In genomic region chr5:6377121-6377520, GRCh38 we compare ENCODE assay signal across 8 cellular contexts. TPM values are rescaled to one million over a fixed set of nuclear protein-coding genes. Genes with fewer than 3 reads are reported as not detected.
DNase-seq lines count a peak whose midpoint lies in the region; ATAC-seq and TF ChIP-seq lines count a peak whose summit lies in the region.

No MANE protein-coding gene starts in this region.

- peaks cover 34% of the 10 kb centered on the region for H3K4me1 Mint-ChIP-seq in activated CD8-positive, alpha-beta T cell treated with anti-CD3 and anti-CD28 coated beads, Interleukin-2, amount 10 ng/mL, durations not matched to agents 7 days and 5 days (ENCODE audit: low read depth)

- no peak for TF ChIP-seq CTCF in HFF-Myc (IDR thresholded peaks at IDR 0.05; ENCODE audit: low read depth, low read length, missing control alignments)

- peaks cover 62% of the 10 kb centered on the region for H3K36me3 Mint-ChIP-seq in activated CD8-positive, alpha-beta T cell treated with anti-CD3 and anti-CD28 coated beads, Interleukin-2, amount 10 ng/mL, durations not matched to agents 7 days and 5 days (ENCODE audit: low read depth)

- no peaks in the 10 kb centered on the region for H3K9me3 ChIP-seq in iPS-18c (ENCODE audit: control insufficient read depth, insufficient read depth, low read length)

- H3K4me3 ChIP-seq in HFF-Myc (replicated peaks; ENCODE audit: low read depth, low read length) (peak overlapping the region; percentile 88), iPS-18c (ENCODE audit: insufficient read depth, low read depth, low read length) (peak overlapping the region; percentile 79; the same call in 1 of the 2 replicates)

- no peaks in the 10 kb centered on the region for H3K9me3 Mint-ChIP-seq in activated CD8-positive, alpha-beta T cell treated with anti-CD3 and anti-CD28 coated beads, Interleukin-2, amount 10 ng/mL, durations not matched to agents 7 days and 5 days (ENCODE audit: insufficient read depth)

- peak overlapping the region; percentile 95 for H3K27ac Mint-ChIP-seq in activated CD8-positive, alpha-beta T cell treated with anti-CD3 and anti-CD28 coated beads, Interleukin-2, amount 10 ng/mL, durations not matched to agents 7 days and 5 days

- no peak for ATAC-seq in activated CD8-positive, alpha-beta T cell treated with anti-CD3 and anti-CD28 coated beads, Interleukin-2, amount 10 ng/mL, durations not matched to agents 7 days and 5 days
- ATAC-seq in HG02840 (IDR thresholded peaks at IDR 0.05; ENCODE audit: low FRiP score, unreplicated experiment) = no peak

- DNase-seq in HFF-Myc (ENCODE audit: extremely low read depth, low read depth) (no peak), UCSD-AML1 (lab: John Stamatoyannopoulos, UW; ENCODE audit: unreplicated experiment) (no peak), germinal center (ENCODE audit: low spot score) (no peak), NCI-H146 treated with DMSO at 0.1 percent for 48 hours (lab: John Stamatoyannopoulos, UW; ENCODE audit: unreplicated experiment) (no peak)
- DNase-seq in activated CD8-positive, alpha-beta T cell treated with anti-CD3 and anti-CD28 coated beads, Interleukin-2, amount 10 ng/mL, durations not matched to agents 7 days and 5 days = no peak
- peak; percentile 29 for DNase-seq in stimulated activated CD8-positive, alpha-beta memory T cell treated with anti-CD3 and anti-CD28 coated beads, Interleukin-4, amount 100 ng/mL, for 48 hours

- peak overlapping the region; percentile 92 for H3K4me3 Mint-ChIP-seq in activated CD8-positive, alpha-beta T cell treated with anti-CD3 and anti-CD28 coated beads, Interleukin-2, amount 10 ng/mL, durations not matched to agents 7 days and 5 days

- POLR2A ChIA-PET in activated CD8-positive, alpha-beta T cell treated with anti-CD3 and anti-CD28 coated beads, Interleukin-2, amount 10 ng/mL, durations not matched to agents 7 days and 5 days (lab: Charles Lee) = interaction anchor here (0.7 to 2.3 kb wide), 2 partner anchors 17 to 235 kb away, joined by 3 to 12 read pairs; no protein-coding TSS in a partner anchor

- no peaks in the 10 kb centered on the region for H3K27me3 Mint-ChIP-seq in activated CD8-positive, alpha-beta T cell treated with anti-CD3 and anti-CD28 coated beads, Interleukin-2, amount 10 ng/mL, durations not matched to agents 7 days and 5 days (ENCODE audit: low read depth)

- CTCF ChIA-PET in activated CD8-positive, alpha-beta T cell treated with anti-CD3 and anti-CD28 coated beads, Interleukin-2, amount 10 ng/mL, durations not matched to agents 7 days and 5 days (lab: Charles Lee) = no interaction called here

RNA-seq across cellular contexts. Expression of gene MED10, which starts 1.2 kb away (rescaled TPM):
- total RNA-seq in activated CD8-positive, alpha-beta T cell treated with anti-CD3 and anti-CD28 coated beads, Interleukin-2, amount 10 ng/mL, durations not matched to agents 7 days and 5 days = 10 to 100 TPM; 49.2 to 51.5 TPM
